ENCODE assay signal across 3 cellular contexts in genomic region chr1:24268555-24268954, GRCh38.
TF ChIP-seq lines count a peak whose summit lies in the region.

No MANE protein-coding gene starts in this region.

TF ChIP-seq in HEK293, 187 proteins besides CTCF, POLR2A, EP300 and RAD21:
- TF ChIP-seq ZNF146 (tag by site-specific recombination; IDR thresholded peaks at IDR 0.05) (peak; percentile 97), ZNF280D (tag by site-specific recombination; IDR thresholded peaks at IDR 0.05) (peak; percentile 70)
TF ChIP-seq in HEK293: peak in this region for 2; not testable (repeated sequence) for 185.

TF ChIP-seq in K562, 482 proteins besides CTCF, POLR2A, EP300 and RAD21:
- TF ChIP-seq ZNF146 (CRISPR knock-in tag; IDR thresholded peaks at IDR 0.05; ENCODE audit: unreplicated experiment) = peak; percentile 46
- TF ChIP-seq BCOR (IDR thresholded peaks at IDR 0.05) = peak; percentile 51; the same call in 1 of the 2 replicates

TF ChIP-seq in HepG2, 621 proteins besides CTCF, POLR2A, EP300 and RAD21:
- TF ChIP-seq MNT (IDR thresholded peaks at IDR 0.05) = 0 out of 2 replicates have a peak, but pooled peaks have one; percentile 5
